Comparison of ENCODE assay signal across 8 cellular contexts in the genomic region with DNA sequence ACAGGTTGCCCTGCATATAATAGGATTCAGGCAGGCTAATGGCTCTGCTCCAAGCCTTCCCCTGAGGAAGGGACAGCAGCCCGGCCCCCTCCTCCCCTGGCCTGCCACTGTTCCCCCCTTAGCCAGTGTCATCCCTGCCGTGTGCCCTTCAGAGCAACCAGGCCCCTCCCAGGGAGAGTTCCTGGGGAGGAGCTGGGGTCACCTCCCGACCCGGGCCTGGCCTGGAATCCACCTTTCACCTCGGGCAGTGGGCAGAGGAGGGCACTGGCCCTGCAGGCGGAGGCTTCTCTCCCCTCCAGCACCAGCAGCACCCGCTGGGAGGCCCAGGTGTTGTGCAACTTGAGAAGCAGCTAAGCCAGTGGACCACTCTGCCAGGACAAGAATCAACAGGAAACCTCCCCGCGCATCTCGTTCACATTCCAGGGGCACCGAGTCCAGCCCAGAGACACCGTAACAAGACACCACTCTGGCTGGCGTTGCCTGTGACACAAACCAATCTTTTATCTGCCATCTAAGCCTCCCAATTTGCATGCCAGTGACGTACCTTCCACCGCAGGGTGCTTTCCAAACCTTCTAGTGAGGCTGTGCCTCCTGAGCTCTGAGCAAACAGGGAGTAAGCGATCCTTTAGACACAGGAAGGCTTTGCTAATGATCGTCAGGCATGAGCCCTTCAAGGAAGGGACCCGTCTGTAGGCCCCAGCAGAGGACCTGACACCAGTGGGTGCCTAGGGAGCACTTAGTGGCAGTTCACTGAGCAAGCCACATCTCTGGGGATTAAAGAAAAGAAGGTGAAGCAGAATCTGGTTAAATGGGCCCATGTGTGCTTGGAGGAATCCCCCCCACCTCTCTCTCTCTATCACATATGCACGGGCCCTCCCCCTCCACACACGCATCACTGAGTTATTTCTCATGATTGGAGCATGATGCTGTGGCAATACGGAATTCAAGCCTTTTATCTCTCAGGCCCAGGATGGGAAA.
DNase-seq lines count a peak whose midpoint lies in the region; ATAC-seq and TF ChIP-seq lines count a peak whose summit lies in the region.

No MANE protein-coding gene starts in this region.

- peak; percentile 83 for ATAC-seq in GM21737 (IDR thresholded peaks at IDR 0.05; ENCODE audit: unreplicated experiment)
- ATAC-seq in SK-N-SH treated with all-trans-retinoic acid at 6 μM for 48 hours, result peak; percentile 90

- H3K79me2 ChIP-seq in KMS-11 (ENCODE audit: insufficient read depth, low read depth) (no peaks in the 10 kb centered on the region), neural progenitor cell (ENCODE audit: low read depth) (no peaks in the 10 kb centered on the region)

- H3K36me3 ChIP-seq in KMS-11 (ENCODE audit: insufficient read depth), result no peaks in the 10 kb centered on the region
- H3K36me3 ChIP-seq in neural progenitor cell, result no peaks in the 10 kb centered on the region

- no peaks in the 10 kb centered on the region for H4K20me1 ChIP-seq in KMS-11 (ENCODE audit: insufficient read depth)
- H4K20me1 ChIP-seq in neural progenitor cell (ENCODE audit: low read depth), result no peaks in the 10 kb centered on the region

- H3K4me1 Mint-ChIP-seq in dendritic cell treated with granulocyte-macrophage colony-stimulating factor and Interleukin-4, amounts not matched to agents 40 ng/mL and 50 ng/mL, for 4 days (ENCODE audit: low read depth), result peaks cover 8% of the 10 kb centered on the region
- peaks cover 43% of the 10 kb centered on the region for H3K4me1 Mint-ChIP-seq in neural progenitor cell

- H3K4me1 ChIP-seq in KMS-11 (ENCODE audit: low read depth, poor library complexity, severe bottlenecking) (peaks cover 43% of the 10 kb centered on the region), neural progenitor cell (peaks cover 26% of the 10 kb centered on the region)

- peak overlapping the region; percentile 74 for H2AFZ ChIP-seq in KMS-11 (ENCODE audit: low read depth)
- H2AFZ ChIP-seq in neural progenitor cell (replicated peaks), result no peak overlapping the region

- H3K36me3 Mint-ChIP-seq in dendritic cell treated with granulocyte-macrophage colony-stimulating factor and Interleukin-4, amounts not matched to agents 40 ng/mL and 50 ng/mL, for 4 days (ENCODE audit: low read depth), result no peaks in the 10 kb centered on the region
- no peaks in the 10 kb centered on the region for H3K36me3 Mint-ChIP-seq in neural progenitor cell

- intact Hi-C loops in dendritic cell treated with granulocyte-macrophage colony-stimulating factor and Interleukin-4, amounts not matched to agents 40 ng/mL and 50 ng/mL, for 4 days (cut with micrococcal nuclease), result no loop called here

- peak overlapping the region; percentile 93 for H3K9ac ChIP-seq in KMS-11
- H3K9ac ChIP-seq in neural progenitor cell, result no peak overlapping the region

- peak overlapping the region; percentile 99 for H3K27ac ChIP-seq in KMS-11
- H3K27ac ChIP-seq in neural progenitor cell, result peak overlapping the region; percentile 6

- no peaks in the 10 kb centered on the region for H3K27me3 ChIP-seq in KMS-11 (ENCODE audit: insufficient read depth, low read depth)
- no peaks in the 10 kb centered on the region for H3K27me3 ChIP-seq in neural progenitor cell

- peaks cover 7% of the 10 kb centered on the region for H3K9me3 Mint-ChIP-seq in dendritic cell treated with granulocyte-macrophage colony-stimulating factor and Interleukin-4, amounts not matched to agents 40 ng/mL and 50 ng/mL, for 4 days
- H3K9me3 Mint-ChIP-seq in neural progenitor cell, result peaks cover 8% of the 10 kb centered on the region

- H3F3A ChIP-seq in neural progenitor cell (ENCODE audit: low read depth), result peaks cover 8% of the 10 kb centered on the region

- H3K4me2 ChIP-seq in KMS-11 (peak overlapping the region; percentile 81), neural progenitor cell (peak overlapping the region; percentile 62)

- H3K9me3 ChIP-seq in neural progenitor cell (ENCODE audit: low read depth), result no peaks in the 10 kb centered on the region

- H3K4me3 ChIP-seq in KMS-11 (IDR thresholded peaks at IDR 0.05; ENCODE audit: insufficient read depth, low read depth, low read length) (no peak overlapping the region), neural progenitor cell (no peak overlapping the region)

- peaks cover 79% of the 10 kb centered on the region for H3K27me3 Mint-ChIP-seq in dendritic cell treated with granulocyte-macrophage colony-stimulating factor and Interleukin-4, amounts not matched to agents 40 ng/mL and 50 ng/mL, for 4 days
- H3K27me3 Mint-ChIP-seq in neural progenitor cell (ENCODE audit: insufficient read depth, low read depth), result peaks cover 9% of the 10 kb centered on the region

- no peak for TF ChIP-seq CTCF in KMS-11 (conservative IDR thresholded peaks at IDR 0.05; ENCODE audit: low read depth, low read length)
- no peak for TF ChIP-seq CTCF in neural progenitor cell (IDR thresholded peaks at IDR 0.05)

- DNase-seq in GF-D8 (lab: John Stamatoyannopoulos, UW), result peak; percentile 32
- DNase-seq in neural progenitor cell (ENCODE audit: low spot score), result peak; percentile 94
- DNase-seq in hepatic stellate cell (ENCODE audit: low spot score), result no peak
- no peak for DNase-seq in dedifferentiated amniotic fluid mesenchymal stem cell (ENCODE audit: extremely low spot score)

- no peak overlapping the region for H3K4me3 Mint-ChIP-seq in dendritic cell treated with granulocyte-macrophage colony-stimulating factor and Interleukin-4, amounts not matched to agents 40 ng/mL and 50 ng/mL, for 4 days
- peak overlapping the region; percentile 57 for H3K4me3 Mint-ChIP-seq in neural progenitor cell

- H3K27ac Mint-ChIP-seq in dendritic cell treated with granulocyte-macrophage colony-stimulating factor and Interleukin-4, amounts not matched to agents 40 ng/mL and 50 ng/mL, for 4 days, result peak overlapping the region; percentile 27
- peak overlapping the region; percentile 89 for H3K27ac Mint-ChIP-seq in neural progenitor cell

TF ChIP-seq in SK-N-SH treated with all-trans-retinoic acid at 6 μM for 48 hours, 23 proteins besides CTCF, POLR2A, EP300 and RAD21:
- peak; percentile 48; the same call in 1 of the 2 replicates for TF ChIP-seq TSHZ2 (CRISPR knock-in tag; IDR thresholded peaks at IDR 0.05)
- TF ChIP-seq ZFP3 (CRISPR knock-in tag; IDR thresholded peaks at IDR 0.05), result no peak; the same call in 1 of the 2 replicates
- no peak for TF ChIP-seq RARB (CRISPR knock-in tag; IDR thresholded peaks at IDR 0.05)
- no peak for TF ChIP-seq ZNF70 (CRISPR knock-in tag; IDR thresholded peaks at IDR 0.05)
- TF ChIP-seq, protein P1, sequence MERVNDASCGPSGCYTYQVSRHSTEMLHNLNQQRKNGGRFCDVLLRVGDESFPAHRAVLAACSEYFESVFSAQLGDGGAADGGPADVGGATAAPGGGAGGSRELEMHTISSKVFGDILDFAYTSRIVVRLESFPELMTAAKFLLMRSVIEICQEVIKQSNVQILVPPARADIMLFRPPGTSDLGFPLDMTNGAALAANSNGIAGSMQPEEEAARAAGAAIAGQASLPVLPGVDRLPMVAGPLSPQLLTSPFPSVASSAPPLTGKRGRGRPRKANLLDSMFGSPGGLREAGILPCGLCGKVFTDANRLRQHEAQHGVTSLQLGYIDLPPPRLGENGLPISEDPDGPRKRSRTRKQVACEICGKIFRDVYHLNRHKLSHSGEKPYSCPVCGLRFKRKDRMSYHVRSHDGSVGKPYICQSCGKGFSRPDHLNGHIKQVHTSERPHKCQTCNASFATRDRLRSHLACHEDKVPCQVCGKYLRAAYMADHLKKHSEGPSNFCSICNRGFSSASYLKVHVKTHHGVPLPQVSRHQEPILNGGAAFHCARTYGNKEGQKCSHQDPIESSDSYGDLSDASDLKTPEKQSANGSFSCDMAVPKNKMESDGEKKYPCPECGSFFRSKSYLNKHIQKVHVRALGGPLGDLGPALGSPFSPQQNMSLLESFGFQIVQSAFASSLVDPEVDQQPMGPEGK (CRISPR knock-in tag; IDR thresholded peaks at IDR 0.05; ENCODE audit: borderline replicate concordance), result no peak
- 0 out of 2 replicates have a peak, but pooled peaks have one; percentile 53 for TF ChIP-seq ISL1 (CRISPR knock-in tag; IDR thresholded peaks at IDR 0.05)
- TF ChIP-seq ZC3H10 (CRISPR knock-in tag; IDR thresholded peaks at IDR 0.05), result peak; percentile 65
- no peak; the same call in 1 of the 2 replicates for TF ChIP-seq TOX (CRISPR knock-in tag; IDR thresholded peaks at IDR 0.05; ENCODE audit: borderline replicate concordance)

Comparison
In these comparisons a context has a peak if more than half of its experiments do, and no peak if none do; other contexts are left out.
1. DNase-seq: peak in GF-D8 (single experiment) and neural progenitor cell (single experiment); none in hepatic stellate cell (single experiment) and dedifferentiated amniotic fluid mesenchymal stem cell (single experiment).